14 cellular contexts compared by ENCODE assay signal in genomic region chr1:228161381-228161780, GRCh38. TPM values are rescaled to one million over a fixed set of nuclear protein-coding genes. Genes with fewer than 3 reads are reported as not detected.
DNase-seq lines count a peak whose midpoint lies in the region; ATAC-seq and TF ChIP-seq lines count a peak whose summit lies in the region.
"Had no signal": no experiment of that assay in that cellular context is flagged by ENCODE, and none has a peak within 500 bp of the region (broad histone marks: within the 10 kb centered on the region; RNA-seq: fewer than 3 reads in every experiment).

No MANE protein-coding gene starts in this region.

- H3K4me1 ChIP-seq in heart left ventricle (peaks cover 0 to 51% (median 36%) of the 10 kb centered on the region in 12 donors), right atrium auricular region (peaks cover 3 to 42% of the 10 kb centered on the region in 2 donors), breast epithelium (peaks cover 5 to 6% of the 10 kb centered on the region in 2 donors), upper lobe of left lung (peaks cover 30 to 57% (median 44%) of the 10 kb centered on the region in 4 donors)
- H3K4me1 ChIP-seq in naive thymus-derived CD4-positive, alpha-beta T cell (ENCODE audit: control insufficient read depth in 2 of 2, insufficient read depth in 2 of 2, low read length in 2 of 2), result peaks cover 8 to 36% of the 10 kb centered on the region in 2 donors
- H3K4me1 ChIP-seq: prostate gland had no signal

- peaks cover 7 to 36% (median 23%) of the 10 kb centered on the region in 7 donors for H3K4me1 Mint-ChIP-seq in naive thymus-derived CD4-positive, alpha-beta T cell
- H3K4me1 Mint-ChIP-seq in T-helper 17 cell, result peaks cover 22% of the 10 kb centered on the region

- no peak for TF ChIP-seq POLR2A in heart left ventricle (IDR thresholded peaks at IDR 0.05)
- TF ChIP-seq POLR2A in breast epithelium (IDR thresholded peaks at IDR 0.05), result no peak
- TF ChIP-seq POLR2A in upper lobe of left lung (IDR thresholded peaks at IDR 0.05), result no peak

- TF ChIP-seq EP300 in upper lobe of left lung (IDR thresholded peaks at IDR 0.05), result no peak

- POLR2A ChIA-PET in naive thymus-derived CD4-positive, alpha-beta T cell (lab: Charles Lee), result interaction anchor here (1.6 to 8.3 kb wide), 2 partner anchors 12 to 24 kb away, joined by 4 to 109 read pairs; partner anchors contain the start of genes GJC2 and GUK1

- H3K27me3 ChIP-seq in heart left ventricle (peaks cover 0 to 24% (median 0%) of the 10 kb centered on the region in 9 donors), right atrium auricular region (no peaks in the 10 kb centered on the region), breast epithelium (peaks cover 0 to 18% of the 10 kb centered on the region in 2 donors), upper lobe of left lung (peaks cover 0 to 7% (median 0%) of the 10 kb centered on the region in 4 donors)
- H3K27me3 ChIP-seq in naive thymus-derived CD4-positive, alpha-beta T cell (ENCODE audit: control insufficient read depth in 2 of 2, insufficient read depth in 2 of 2, low read length in 2 of 2), result no peaks in the 10 kb centered on the region

- no peaks in the 10 kb centered on the region for H3K9me3 ChIP-seq in heart left ventricle
- no peaks in the 10 kb centered on the region for H3K9me3 ChIP-seq in right atrium auricular region
- no peaks in the 10 kb centered on the region for H3K9me3 ChIP-seq in breast epithelium
- no peaks in the 10 kb centered on the region for H3K9me3 ChIP-seq in naive thymus-derived CD4-positive, alpha-beta T cell (ENCODE audit: control insufficient read depth in 2 of 3, low read length in 3 of 3)
- peaks cover 0 to 4% (median 0%) of the 10 kb centered on the region in 4 donors for H3K9me3 ChIP-seq in upper lobe of left lung
- no peaks in the 10 kb centered on the region for H3K9me3 ChIP-seq in T-helper 17 cell (ENCODE audit: control insufficient read depth, low read length, poor library complexity, severe bottlenecking)
- H3K9me3 ChIP-seq: prostate gland had no signal

- no peak for TF ChIP-seq CTCF in heart left ventricle (IDR thresholded peaks at IDR 0.05)
- no peak for TF ChIP-seq CTCF in right atrium auricular region (IDR thresholded peaks at IDR 0.05)
- no peak for TF ChIP-seq CTCF in breast epithelium (IDR thresholded peaks at IDR 0.05)
- no peak for TF ChIP-seq CTCF in upper lobe of left lung (IDR thresholded peaks at IDR 0.05)

- CTCF ChIA-PET in naive thymus-derived CD4-positive, alpha-beta T cell (lab: Charles Lee), result interaction anchor here (0.5 kb wide), 1 partner anchor 246 kb away, joined by 4 read pairs; no protein-coding TSS in a partner anchor

- H3K4me3 ChIP-seq in heart left ventricle (no peak overlapping the region), right atrium auricular region (no peak overlapping the region), breast epithelium (no peak overlapping the region), upper lobe of left lung (no peak overlapping the region)
- no peak overlapping the region for H3K4me3 ChIP-seq in naive thymus-derived CD4-positive, alpha-beta T cell (ENCODE audit: low read length)
- H3K4me3 ChIP-seq: prostate gland had no signal

- peak overlapping the region in 3 of 10 donors; percentile 37 to 52 (median 38) for H3K4me3 Mint-ChIP-seq in naive thymus-derived CD4-positive, alpha-beta T cell
- no peak overlapping the region for H3K4me3 Mint-ChIP-seq in T-helper 17 cell
- H3K4me3 Mint-ChIP-seq: effector memory CD8-positive, alpha-beta T cell had no signal

- DNase-seq in heart left ventricle (peak in 1 of 5 donors; percentile 21), right atrium auricular region (ENCODE audit: low spot score) (no peak), breast epithelium (ENCODE audit: low spot score in 2 of 2) (no peak), upper lobe of left lung (no peak), NCI-H2171 (lab: John Stamatoyannopoulos, UW) (no peak), T-helper 17 cell (no peak)
- no peak for DNase-seq in naive thymus-derived CD4-positive, alpha-beta T cell
- DNase-seq: activated naive CD4-positive, alpha-beta T cell treated with Interleukin-2 at 50 U/mL for 16 hours; effector memory CD8-positive, alpha-beta T cell; NCI-H2029; NK-92 treated with Interleukin-12 subunit alpha and Interleukin-12 subunit beta, amount 100 ng/mL, for 24 hours; stimulated activated CD4-positive, alpha-beta T cell treated with anti-CD3 and anti-CD28 coated beads, Interleukin-1b, Interleukin-23, amount 100 ng/mL, for 48 hours had no signal

- no peaks in the 10 kb centered on the region for H3K36me3 Mint-ChIP-seq in naive thymus-derived CD4-positive, alpha-beta T cell
- H3K36me3 Mint-ChIP-seq in T-helper 17 cell (ENCODE audit: low read depth), result no peaks in the 10 kb centered on the region

- WGBS in heart left ventricle, 4 donors, result 34 to 63% (median 50%) methylated on average over 5 to 7 of the region's 7 CpGs
- 49 to 59% methylated on average over 6 to 7 of the region's 7 CpGs for WGBS in upper lobe of left lung, 2 donors

- intact Hi-C loops in heart left ventricle (cut with DNase I), result no loop called here
- intact Hi-C loops in breast epithelium (cut with DNase I; ENCODE audit: low total_unique reads), result no loop called here
- intact Hi-C loops in naive thymus-derived CD4-positive, alpha-beta T cell (cut with micrococcal nuclease), result loop anchor here in 1 of 2 donors (10.0 kb wide), 1 partner anchor 1183 kb away; the partner anchor contains the start of gene CCSAP

- peaks cover 0 to 2% (median 0%) of the 10 kb centered on the region in 11 donors for H3K9me3 Mint-ChIP-seq in naive thymus-derived CD4-positive, alpha-beta T cell
- H3K9me3 Mint-ChIP-seq: effector memory CD8-positive, alpha-beta T cell had no signal

- H3K27ac Mint-ChIP-seq in naive thymus-derived CD4-positive, alpha-beta T cell, result peak overlapping the region in 8 of 9 donors; percentile 44 to 87 (median 78)
- H3K27ac Mint-ChIP-seq in T-helper 17 cell, result no peak overlapping the region

- ATAC-seq in heart left ventricle (no peak), upper lobe of left lung (ENCODE audit: low FRiP score in 2 of 2) (no peak), HG02571 (IDR thresholded peaks at IDR 0.05; ENCODE audit: unreplicated experiment) (no peak), T-helper 17 cell (no peak)
- ATAC-seq in naive thymus-derived CD4-positive, alpha-beta T cell, result no peak
- ATAC-seq: effector memory CD8-positive, alpha-beta T cell had no signal

- H3K27ac ChIP-seq in heart left ventricle (peak overlapping the region; percentile 64 to 100 (median 88)), right atrium auricular region (peak overlapping the region in 1 of 2 donors; percentile 95), breast epithelium (peak overlapping the region; percentile 29 to 81), upper lobe of left lung (peak overlapping the region; percentile 60 to 100 (median 99))
- peak overlapping the region; percentile 92 for H3K27ac ChIP-seq in naive thymus-derived CD4-positive, alpha-beta T cell (ENCODE audit: low read depth, low read length)
- H3K27ac ChIP-seq: prostate gland had no signal

- no peaks in the 10 kb centered on the region for H3K27me3 Mint-ChIP-seq in naive thymus-derived CD4-positive, alpha-beta T cell
- H3K27me3 Mint-ChIP-seq in T-helper 17 cell, result no peaks in the 10 kb centered on the region
- H3K27me3 Mint-ChIP-seq: effector memory CD8-positive, alpha-beta T cell had no signal

- H3K36me3 ChIP-seq in heart left ventricle, result no peaks in the 10 kb centered on the region
- no peaks in the 10 kb centered on the region for H3K36me3 ChIP-seq in right atrium auricular region
- no peaks in the 10 kb centered on the region for H3K36me3 ChIP-seq in breast epithelium
- H3K36me3 ChIP-seq in naive thymus-derived CD4-positive, alpha-beta T cell (ENCODE audit: control insufficient read depth in 2 of 3, insufficient read depth in 3 of 3, low read length in 3 of 3), result no peaks in the 10 kb centered on the region
- no peaks in the 10 kb centered on the region for H3K36me3 ChIP-seq in upper lobe of left lung
- H3K36me3 ChIP-seq: prostate gland had no signal

RNA-seq across cellular contexts. Expression of gene IBA57, which starts 4.2 kb away (rescaled TPM):
- 10 to 100 TPM in 7 of 9 donors, 1 to 10 TPM in 2; 8.7 to 18.6 (median 12.3) TPM for total RNA-seq in heart left ventricle
- 10 to 100 TPM in 1 of 2 donors, 1 to 10 TPM in 1; 4.8 to 11.3 TPM for polyA plus RNA-seq in heart left ventricle
- total RNA-seq in right atrium auricular region, result 1 to 10 TPM; 6.7 to 7.1 TPM
- total RNA-seq in breast epithelium, result 1 to 10 TPM; 3.4 to 4.1 (median 3.9) TPM
- total RNA-seq in naive thymus-derived CD4-positive, alpha-beta T cell, result 10 to 100 TPM in 4 of 5 experiments, 1 to 10 TPM in 1; 9.3 to 17.1 (median 10.9) TPM
- polyA plus RNA-seq in naive thymus-derived CD4-positive, alpha-beta T cell, result 1 to 10 TPM; 5.4 to 5.6 TPM
- 10 to 100 TPM in 4 of 6 donors, 1 to 10 TPM in 2; 6.1 to 19.3 (median 13.9) TPM for total RNA-seq in upper lobe of left lung
- total RNA-seq in T-helper 17 cell, result 10 to 100 TPM; 16.3 to 18.2 TPM

RNA-seq across cellular contexts. Expression of gene GJC2, which starts 11.7 kb away (rescaled TPM):
- total RNA-seq in heart left ventricle (1 to 10 TPM in 3 of 9 donors, under 1 TPM in 6; 0.40 to 3.8 (median 0.88) TPM), right atrium auricular region (1 to 10 TPM in 1 of 2 donors, under 1 TPM in 1; 0.93 to 2.3 TPM), breast epithelium (1 to 10 TPM; 1.3 TPM), upper lobe of left lung (1 to 10 TPM; 1.4 to 8.7 (median 2.0) TPM), T-helper 17 cell (1 to 10 TPM in 1 of 2 donors, under 1 TPM in 1; 0.94 to 1.9 TPM)
- under 1 TPM; 0.61 to 0.78 TPM for polyA plus RNA-seq in heart left ventricle
- 1 to 10 TPM in 2 of 5 experiments, under 1 TPM in 3; 0.70 to 3.3 (median 0.94) TPM for total RNA-seq in naive thymus-derived CD4-positive, alpha-beta T cell
- not detected for polyA plus RNA-seq in naive thymus-derived CD4-positive, alpha-beta T cell

RNA-seq across cellular contexts. Expression of gene GUK1, which starts 21.3 kb away (rescaled TPM):
- total RNA-seq in heart left ventricle (100 to 1,000 TPM; 142 to 290 (median 169) TPM), right atrium auricular region (100 to 1,000 TPM; 179 to 277 TPM), breast epithelium (100 to 1,000 TPM; 218 to 413 (median 333) TPM), upper lobe of left lung (100 to 1,000 TPM; 198 to 385 (median 269) TPM), T-helper 17 cell (100 to 1,000 TPM; 233 to 245 TPM)
- polyA plus RNA-seq in heart left ventricle, result 100 to 1,000 TPM; 231 to 358 TPM
- 100 to 1,000 TPM; 145 to 309 (median 279) TPM for total RNA-seq in naive thymus-derived CD4-positive, alpha-beta T cell
- polyA plus RNA-seq in naive thymus-derived CD4-positive, alpha-beta T cell, result 100 to 1,000 TPM; 278 to 315 TPM

RNA-seq across cellular contexts. Expression of gene OBSCN, which starts 46.5 kb away (rescaled TPM):
- total RNA-seq in heart left ventricle (100 to 1,000 TPM; 238 to 460 (median 354) TPM), right atrium auricular region (100 to 1,000 TPM; 159 to 317 TPM), breast epithelium (10 to 100 TPM in 2 of 3 donors, 1 to 10 TPM in 1; 3.0 to 40.0 (median 27.9) TPM), upper lobe of left lung (100 to 1,000 TPM in 1 of 6 donors, 10 to 100 TPM in 5; 15.7 to 160 (median 47.0) TPM), T-helper 17 cell (10 to 100 TPM; 23.1 to 34.2 TPM)
- polyA plus RNA-seq in heart left ventricle, result 100 to 1,000 TPM; 155 to 524 TPM
- total RNA-seq in naive thymus-derived CD4-positive, alpha-beta T cell, result 100 to 1,000 TPM in 3 of 5 experiments, 10 to 100 TPM in 2; 27.4 to 132 (median 110) TPM
- 1 to 10 TPM; 1.3 to 3.8 TPM for polyA plus RNA-seq in naive thymus-derived CD4-positive, alpha-beta T cell

RNA-seq across cellular contexts. Expression of gene MRPL55, which starts 52.3 kb away (rescaled TPM):
- total RNA-seq in heart left ventricle (100 to 1,000 TPM in 2 of 9 donors, 10 to 100 TPM in 7; 35.5 to 125 (median 51.2) TPM), right atrium auricular region (10 to 100 TPM; 76.6 to 81.2 TPM), breast epithelium (100 to 1,000 TPM in 2 of 3 donors, 10 to 100 TPM in 1; 76.4 to 108 (median 102) TPM), upper lobe of left lung (100 to 1,000 TPM in 1 of 6 donors, 10 to 100 TPM in 5; 42.4 to 161 (median 60.1) TPM), T-helper 17 cell (10 to 100 TPM; 55.2 to 59.9 TPM)
- polyA plus RNA-seq in heart left ventricle, result 100 to 1,000 TPM in 1 of 2 donors, 10 to 100 TPM in 1; 81.5 to 141 TPM
- 10 to 100 TPM; 34.3 to 79.3 (median 65.2) TPM for total RNA-seq in naive thymus-derived CD4-positive, alpha-beta T cell
- polyA plus RNA-seq in naive thymus-derived CD4-positive, alpha-beta T cell, result 100 to 1,000 TPM; 132 to 149 TPM
